ENCODE assay signal across 24 cellular contexts in genomic region chr18:26764177-26764576, GRCh38.
"Had no signal": no experiment of that assay in that cellular context is flagged by ENCODE, and none has a peak within 500 bp of the region (broad histone marks: within the 10 kb centered on the region; RNA-seq: fewer than 3 reads in every experiment).

No MANE protein-coding gene starts in this region.

- H3K27ac Mint-ChIP-seq: dendritic cell treated with granulocyte-macrophage colony-stimulating factor and Interleukin-4, amounts not matched to agents 40 ng/mL and 50 ng/mL, for 4 days; endodermal cell; naive thymus-derived CD8-positive, alpha-beta T cell; stimulated activated naive B cell treated with anti-CD40 and anti-IgM and Interleukin-4, amounts not matched to agents 10 μg/mL and 1 μg/mL and 100 μg/mL, for 72 hours; stimulated activated naive CD8-positive, alpha-beta T cell treated with anti-CD3 and anti-CD28 coated beads, Interleukin-15, Interleukin-2, amounts not matched to agents 100 ng/mL and 50 ng/mL, for 24 hours had no signal

- H3K27ac ChIP-seq: colonic mucosa, epithelial cell of prostate, foreskin keratinocyte, gastroesophageal sphincter, heart left ventricle, hepatocyte, left ventricle myocardium inferior, lower lobe of right lung, ovary, spleen, thoracic aorta, tibial nerve, upper lobe of left lung had no signal

- H3K36me3 Mint-ChIP-seq: naive thymus-derived CD8-positive, alpha-beta T cell; stimulated activated naive B cell treated with anti-CD40 and anti-IgM and Interleukin-4, amounts not matched to agents 10 μg/mL and 1 μg/mL and 100 μg/mL, for 72 hours had no signal

- H3K27me3 ChIP-seq: colonic mucosa, heart left ventricle, hepatocyte, ovary, spleen, tibial nerve, upper lobe of left lung had no signal

- H3K4me3 Mint-ChIP-seq: dendritic cell treated with granulocyte-macrophage colony-stimulating factor and Interleukin-4, amounts not matched to agents 40 ng/mL and 50 ng/mL, for 4 days; endodermal cell; naive thymus-derived CD8-positive, alpha-beta T cell; nephron progenitor cell; stimulated activated naive B cell treated with anti-CD40 and anti-IgM and Interleukin-4, amounts not matched to agents 10 μg/mL and 1 μg/mL and 100 μg/mL, for 72 hours; stimulated activated naive CD8-positive, alpha-beta T cell treated with anti-CD3 and anti-CD28 coated beads, Interleukin-15, Interleukin-2, amounts not matched to agents 100 ng/mL and 50 ng/mL, for 24 hours had no signal

- H3K9me3 ChIP-seq: colonic mucosa, ovary, thoracic aorta, upper lobe of left lung had no signal

- H3K4me1 ChIP-seq: colonic mucosa, foreskin keratinocyte, gastroesophageal sphincter, heart left ventricle, left ventricle myocardium inferior, lower lobe of right lung, spleen, tibial nerve, upper lobe of left lung had no signal

- H3K27me3 Mint-ChIP-seq: dendritic cell treated with granulocyte-macrophage colony-stimulating factor and Interleukin-4, amounts not matched to agents 40 ng/mL and 50 ng/mL, for 4 days; stimulated activated naive B cell treated with anti-CD40 and anti-IgM and Interleukin-4, amounts not matched to agents 10 μg/mL and 1 μg/mL and 100 μg/mL, for 72 hours; stimulated activated naive CD8-positive, alpha-beta T cell treated with anti-CD3 and anti-CD28 coated beads, Interleukin-15, Interleukin-2, amounts not matched to agents 100 ng/mL and 50 ng/mL, for 24 hours had no signal

- H3K4me3 ChIP-seq: colonic mucosa, gastroesophageal sphincter, heart left ventricle, hepatocyte, left ventricle myocardium inferior, lower lobe of right lung, ovary, spleen, thoracic aorta, tibial nerve, upper lobe of left lung had no signal

- DNase-seq: colonic mucosa; effector CD8-positive, alpha-beta T cell; endodermal cell; foreskin keratinocyte; heart left ventricle; left cardiac atrium; left ventricle myocardium inferior; lower lobe of right lung; naive thymus-derived CD8-positive, alpha-beta T cell; nephron progenitor cell; nucleus accumbens; ovary; posterior cingulate gyrus; retina; spleen; stimulated activated naive B cell treated with anti-CD40 and anti-IgM and Interleukin-4, amounts not matched to agents 10 μg/mL and 1 μg/mL and 100 μg/mL, for 72 hours; upper lobe of left lung had no signal

- H3K4me1 Mint-ChIP-seq: naive thymus-derived CD8-positive, alpha-beta T cell; stimulated activated naive B cell treated with anti-CD40 and anti-IgM and Interleukin-4, amounts not matched to agents 10 μg/mL and 1 μg/mL and 100 μg/mL, for 72 hours had no signal

- H3K36me3 ChIP-seq: colonic mucosa, gastroesophageal sphincter, heart left ventricle, left ventricle myocardium inferior, lower lobe of right lung, ovary, spleen, thoracic aorta, tibial nerve, upper lobe of left lung had no signal
